Comparison of ENCODE assay signal across 1 cellular context in the genomic region with DNA sequence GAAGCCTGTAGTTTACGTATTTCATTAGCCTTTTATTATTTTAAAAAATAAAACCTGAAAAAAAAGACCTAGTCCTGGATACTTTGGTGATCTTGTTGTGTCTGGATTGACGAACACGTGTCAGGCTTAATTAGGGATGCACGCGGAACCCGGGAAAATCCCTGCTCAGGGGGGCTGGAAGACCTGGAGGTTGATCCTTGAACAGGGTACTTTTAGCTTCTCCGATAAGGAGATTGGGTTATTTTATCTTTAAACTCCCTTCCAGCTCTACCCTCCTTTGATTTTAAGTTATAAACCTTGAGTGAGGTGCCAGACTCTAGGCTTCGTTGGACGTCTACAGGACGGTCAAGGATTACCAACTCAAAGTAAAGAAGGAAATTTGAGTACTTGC.
TF ChIP-seq lines count a peak whose summit lies in the region.

No MANE protein-coding gene starts in this region.

TF ChIP-seq in HepG2, 621 proteins besides CTCF, POLR2A, EP300 and RAD21 (continued from another document):
- TF ChIP-seq, protein P1, sequence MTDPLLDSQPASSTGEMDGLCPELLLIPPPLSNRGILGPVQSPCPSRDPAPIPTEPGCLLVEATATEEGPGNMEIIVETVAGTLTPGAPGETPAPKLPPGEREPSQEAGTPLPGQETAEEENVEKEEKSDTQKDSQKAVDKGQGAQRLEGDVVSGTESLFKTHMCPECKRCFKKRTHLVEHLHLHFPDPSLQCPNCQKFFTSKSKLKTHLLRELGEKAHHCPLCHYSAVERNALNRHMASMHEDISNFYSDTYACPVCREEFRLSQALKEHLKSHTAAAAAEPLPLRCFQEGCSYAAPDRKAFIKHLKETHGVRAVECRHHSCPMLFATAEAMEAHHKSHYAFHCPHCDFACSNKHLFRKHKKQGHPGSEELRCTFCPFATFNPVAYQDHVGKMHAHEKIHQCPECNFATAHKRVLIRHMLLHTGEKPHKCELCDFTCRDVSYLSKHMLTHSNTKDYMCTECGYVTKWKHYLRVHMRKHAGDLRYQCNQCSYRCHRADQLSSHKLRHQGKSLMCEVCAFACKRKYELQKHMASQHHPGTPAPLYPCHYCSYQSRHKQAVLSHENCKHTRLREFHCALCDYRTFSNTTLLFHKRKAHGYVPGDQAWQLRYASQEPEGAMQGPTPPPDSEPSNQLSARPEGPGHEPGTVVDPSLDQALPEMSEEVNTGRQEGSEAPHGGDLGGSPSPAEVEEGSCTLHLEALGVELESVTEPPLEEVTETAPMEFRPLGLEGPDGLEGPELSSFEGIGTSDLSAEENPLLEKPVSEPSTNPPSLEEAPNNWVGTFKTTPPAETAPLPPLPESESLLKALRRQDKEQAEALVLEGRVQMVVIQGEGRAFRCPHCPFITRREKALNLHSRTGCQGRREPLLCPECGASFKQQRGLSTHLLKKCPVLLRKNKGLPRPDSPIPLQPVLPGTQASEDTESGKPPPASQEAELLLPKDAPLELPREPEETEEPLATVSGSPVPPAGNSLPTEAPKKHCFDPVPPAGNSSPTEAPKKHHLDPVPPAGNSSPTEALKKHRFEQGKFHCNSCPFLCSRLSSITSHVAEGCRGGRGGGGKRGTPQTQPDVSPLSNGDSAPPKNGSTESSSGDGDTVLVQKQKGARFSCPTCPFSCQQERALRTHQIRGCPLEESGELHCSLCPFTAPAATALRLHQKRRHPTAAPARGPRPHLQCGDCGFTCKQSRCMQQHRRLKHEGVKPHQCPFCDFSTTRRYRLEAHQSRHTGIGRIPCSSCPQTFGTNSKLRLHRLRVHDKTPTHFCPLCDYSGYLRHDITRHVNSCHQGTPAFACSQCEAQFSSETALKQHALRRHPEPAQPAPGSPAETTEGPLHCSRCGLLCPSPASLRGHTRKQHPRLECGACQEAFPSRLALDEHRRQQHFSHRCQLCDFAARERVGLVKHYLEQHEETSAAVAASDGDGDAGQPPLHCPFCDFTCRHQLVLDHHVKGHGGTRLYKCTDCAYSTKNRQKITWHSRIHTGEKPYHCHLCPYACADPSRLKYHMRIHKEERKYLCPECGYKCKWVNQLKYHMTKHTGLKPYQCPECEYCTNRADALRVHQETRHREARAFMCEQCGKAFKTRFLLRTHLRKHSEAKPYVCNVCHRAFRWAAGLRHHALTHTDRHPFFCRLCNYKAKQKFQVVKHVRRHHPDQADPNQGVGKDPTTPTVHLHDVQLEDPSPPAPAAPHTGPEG (CRISPR knock-in tag; IDR thresholded peaks at IDR 0.05): no peak
- TF ChIP-seq RAD51 (IDR thresholded peaks at IDR 0.05; ENCODE audit: borderline replicate concordance) (no peak), KDM5A (IDR thresholded peaks at IDR 0.05; ENCODE audit: borderline replicate concordance, low read length) (no peak), ZNF382 (CRISPR knock-in tag; IDR thresholded peaks at IDR 0.05; ENCODE audit: borderline replicate concordance) (no peak), ZNF121 (CRISPR knock-in tag; IDR thresholded peaks at IDR 0.05) (no peak), ZNF703 (CRISPR knock-in tag; IDR thresholded peaks at IDR 0.05; ENCODE audit: borderline replicate concordance) (no peak), ZNF772 (CRISPR knock-in tag; IDR thresholded peaks at IDR 0.05) (no peak)
- TF ChIP-seq, protein P2, sequence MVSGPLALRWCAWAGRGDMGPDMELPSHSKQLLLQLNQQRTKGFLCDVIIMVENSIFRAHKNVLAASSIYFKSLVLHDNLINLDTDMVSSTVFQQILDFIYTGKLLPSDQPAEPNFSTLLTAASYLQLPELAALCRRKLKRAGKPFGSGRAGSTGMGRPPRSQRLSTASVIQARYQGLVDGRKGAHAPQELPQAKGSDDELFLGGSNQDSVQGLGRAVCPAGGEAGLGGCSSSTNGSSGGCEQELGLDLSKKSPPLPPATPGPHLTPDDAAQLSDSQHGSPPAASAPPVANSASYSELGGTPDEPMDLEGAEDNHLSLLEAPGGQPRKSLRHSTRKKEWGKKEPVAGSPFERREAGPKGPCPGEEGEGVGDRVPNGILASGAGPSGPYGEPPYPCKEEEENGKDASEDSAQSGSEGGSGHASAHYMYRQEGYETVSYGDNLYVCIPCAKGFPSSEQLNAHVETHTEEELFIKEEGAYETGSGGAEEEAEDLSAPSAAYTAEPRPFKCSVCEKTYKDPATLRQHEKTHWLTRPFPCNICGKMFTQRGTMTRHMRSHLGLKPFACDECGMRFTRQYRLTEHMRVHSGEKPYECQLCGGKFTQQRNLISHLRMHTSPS (CRISPR knock-in tag; IDR thresholded peaks at IDR 0.05; ENCODE audit: low read depth): no peak
